ENCODE assay signal across 14 cellular contexts in genomic region chr5:112253478-112254250, GRCh38.
DNase-seq lines count a peak whose midpoint lies in the region; ATAC-seq and TF ChIP-seq lines count a peak whose summit lies in the region.
"Had no signal": no experiment of that assay in that cellular context is flagged by ENCODE, and none has a peak within 500 bp of the region (broad histone marks: within the 10 kb centered on the region; RNA-seq: fewer than 3 reads in every experiment).

No MANE protein-coding gene starts in this region.

- H3K27me3 ChIP-seq in right atrium auricular region (no peaks in the 10 kb centered on the region), tibial artery (no peaks in the 10 kb centered on the region)
- H3K27me3 ChIP-seq: dorsolateral prefrontal cortex, spleen, testis had no signal

- H3K4me3 ChIP-seq in coronary artery (no peak overlapping the region), right atrium auricular region (no peak overlapping the region), tibial artery (no peak overlapping the region)
- H3K4me3 ChIP-seq: dorsolateral prefrontal cortex, spleen, testis had no signal

- DNase-seq in DMS 273 (lab: John Stamatoyannopoulos, UW; ENCODE audit: unreplicated experiment) (peak; percentile 9), DMS 273 treated with DMSO at 0.1 percent for 48 hours (lab: John Stamatoyannopoulos, UW) (no peak), coronary artery (ENCODE audit: low spot score) (no peak), right atrium auricular region (ENCODE audit: low spot score) (peak; percentile 73), tibial artery (peak in 1 of 2 donors; percentile 47), NCI-H2196 treated with DMSO at 0.1 percent for 48 hours (lab: John Stamatoyannopoulos, UW; ENCODE audit: unreplicated experiment) (no peak)
- DNase-seq: activated B cell treated with CpG ODN at 0.5 μM for 24 hours, dorsolateral prefrontal cortex, NCI-H2171, spleen, testis had no signal

- H3K27ac ChIP-seq in coronary artery (peak overlapping the region; percentile 7 to 52), right atrium auricular region (peak overlapping the region; percentile 46 to 73), tibial artery (peak overlapping the region; percentile 11 to 29)
- H3K27ac ChIP-seq: 22Rv1, dorsolateral prefrontal cortex, spleen, testis had no signal

- intact Hi-C loops in tibial artery (cut with DNase I; ENCODE audit: low total_unique reads), result no loop called here

- H3K4me1 ChIP-seq in right atrium auricular region (peaks cover 0 to 21% of the 10 kb centered on the region in 2 donors), tibial artery (no peaks in the 10 kb centered on the region)
- H3K4me1 ChIP-seq: spleen, testis had no signal

- ATAC-seq in GM21390 (IDR thresholded peaks at IDR 0.05; ENCODE audit: unreplicated experiment) (no peak), GM19455 (IDR thresholded peaks at IDR 0.05; ENCODE audit: unreplicated experiment) (no peak)

- H3K36me3 ChIP-seq in right atrium auricular region, result no peaks in the 10 kb centered on the region
- H3K36me3 ChIP-seq in tibial artery, result no peaks in the 10 kb centered on the region
- H3K36me3 ChIP-seq: spleen had no signal

- no peak for TF ChIP-seq CTCF in coronary artery (IDR thresholded peaks at IDR 0.05)
- no peak for TF ChIP-seq CTCF in right atrium auricular region (IDR thresholded peaks at IDR 0.05)
- TF ChIP-seq CTCF in tibial artery (IDR thresholded peaks at IDR 0.05), result no peak

- H3K9me3 ChIP-seq in right atrium auricular region (no peaks in the 10 kb centered on the region), tibial artery (no peaks in the 10 kb centered on the region)
- H3K9me3 ChIP-seq: spleen, testis had no signal

Comparison
In these comparisons a context has a peak if more than half of its experiments do, and no peak if none do; other contexts are left out.
1. DNase-seq: peak in DMS 273 (single experiment) and right atrium auricular region (single experiment); none in DMS 273 treated with DMSO at 0.1 percent for 48 hours (single experiment), coronary artery (single experiment) and NCI-H2196 treated with DMSO at 0.1 percent for 48 hours (single experiment).
2. Peak in every context shown above with its lines, with median percentiles within 50 percentile points of each other: H3K27ac ChIP-seq.